ENCODE assay signal across 23 cellular contexts in genomic region chr1:219875860-219876259, GRCh38. TPM values are rescaled to one million over a fixed set of nuclear protein-coding genes. Genes with fewer than 3 reads are reported as not detected.
DNase-seq lines count a peak whose midpoint lies in the region; ATAC-seq, FAIRE-seq and TF ChIP-seq lines count a peak whose summit lies in the region.
"Had no signal": no experiment of that assay in that cellular context is flagged by ENCODE, and none has a peak within 500 bp of the region (broad histone marks: within the 10 kb centered on the region; RNA-seq: fewer than 3 reads in every experiment).

No MANE protein-coding gene starts in this region.

- H3K79me2 ChIP-seq in HepG2 (ENCODE audit: insufficient read depth, low read length) = no peaks in the 10 kb centered on the region

- DNase-seq in HepG2 (ENCODE audit: low spot score) = no peak
- DNase-seq in right lobe of liver = no peak
- DNase-seq in left colon = peak; percentile 39 to 43
- DNase-seq in transverse colon = peak; percentile 23
- no peak for DNase-seq in RWPE1 (ENCODE audit: low spot score)
- DNase-seq in mesothelial cell of epicardium (ENCODE audit: low spot score in 2 of 2, unreplicated experiment in 2 of 2) = no peak
- DNase-seq: CD4-positive, CD25-positive, alpha-beta regulatory T cell; CD8-positive, alpha-beta memory T cell; DMS 273 treated with DMSO at 0.1 percent for 48 hours; DMS79; EL; GDM1; H9 had no signal

- H3K4me3 ChIP-seq in HepG2 (replicated peaks in 1 of 3; ENCODE audit: insufficient read depth in 1 of 3, low read depth in 2 of 3, low read length in 3 of 3) = no peak overlapping the region
- H3K4me3 ChIP-seq in right lobe of liver = no peak overlapping the region
- H3K4me3 ChIP-seq in transverse colon = no peak overlapping the region
- H3K4me3 ChIP-seq: BLaER1, GM23338 had no signal

- H3K36me3 ChIP-seq in HepG2 (replicated peaks in 1 of 2; ENCODE audit: control insufficient read depth in 1 of 2, insufficient read depth in 2 of 2, low read length in 2 of 2) = no peaks in the 10 kb centered on the region
- H3K36me3 ChIP-seq in right lobe of liver = no peaks in the 10 kb centered on the region
- no peaks in the 10 kb centered on the region for H3K36me3 ChIP-seq in transverse colon
- H3K36me3 ChIP-seq: BLaER1 had no signal

- H3K4me2 ChIP-seq in HepG2 (ENCODE audit: low read depth, low read length) = no peak overlapping the region
- H3K4me2 ChIP-seq: BLaER1, GM23338 had no signal

- TF ChIP-seq POLR2A in HepG2 (IDR thresholded peaks at IDR 0.05; ENCODE audit: insufficient read depth in 1 of 2, low read depth in 2 of 2, low read length in 2 of 2) = no peak
- TF ChIP-seq POLR2A in right lobe of liver (IDR thresholded peaks at IDR 0.05) = no peak
- no peak for TF ChIP-seq POLR2A in transverse colon (IDR thresholded peaks at IDR 0.05)

- H3K27me3 ChIP-seq in HepG2 (ENCODE audit: control insufficient read depth in 1 of 2, insufficient read depth in 2 of 2, low read length in 2 of 2) (no peaks in the 10 kb centered on the region; a peak in 1 of 5 replicates), right lobe of liver (no peaks in the 10 kb centered on the region), transverse colon (peaks cover 82% of the 10 kb centered on the region)
- H3K27me3 ChIP-seq: BLaER1 had no signal

- H3K27ac Mint-ChIP-seq in mesothelial cell of epicardium = no peak overlapping the region
- H3K27ac Mint-ChIP-seq: B cell; CD4-positive, CD25-positive, alpha-beta regulatory T cell; CD8-positive, alpha-beta memory T cell; GM23338; H9 had no signal

- TF ChIP-seq RAD21 in HepG2 (CRISPR knock-in tag; IDR thresholded peaks at IDR 0.05) = no peak

- TF ChIP-seq EP300 in HepG2 (IDR thresholded peaks at IDR 0.05; ENCODE audit: low read depth in 2 of 2, low read length in 2 of 2) (no peak), HepG2 (CRISPR knock-in tag; IDR thresholded peaks at IDR 0.05; ENCODE audit: borderline replicate concordance) (no peak), transverse colon (IDR thresholded peaks at IDR 0.05; ENCODE audit: low read depth) (no peak)

- BruUV-seq in HepG2 (replicated peaks; lab: Mats Ljungman, UMichigan) = no TSS peak

- 27% methylated on average over 3 of the region's 3 CpGs for WGBS in HepG2 (ENCODE audit: low lambda C conversion rate)
- WGBS in right lobe of liver (ENCODE audit: insufficient coverage, low coverage, low lambda C conversion rate, missing lambda C conversion rate) = 44% methylated on average over 3 of the region's 3 CpGs
- WGBS in transverse colon (ENCODE audit: low coverage in 1 of 2), 2 donors = 39 to 50% methylated on average over 2 to 3 of the region's 3 CpGs

- intact Hi-C loops in HepG2 (cut with micrococcal nuclease; ENCODE audit: unreplicated experiment) (loop anchor here (5.0 kb wide), 1 partner anchor 116 kb away; no protein-coding TSS in a partner anchor), right lobe of liver (cut with DNase I) (no loop called here), left colon (cut with DNase I, micrococcal nuclease) (no loop called here), transverse colon (cut with DNase I; ENCODE audit: low total_unique reads) (no loop called here)

- in situ Hi-C loops in HepG2 (cut with HindIII; ENCODE audit: extremely low pct_ligation_motif_present, low pct_unique_long_range_greater_than_20kb) (no loop called here), transverse colon (cut with MboI; ENCODE audit: low pct_ligation_motif_present in 1 of 4, low pct_unique_long_range_greater_than_20kb in 1 of 4, low sequenced_read_pairs in 3 of 4) (no loop called here)

- H3K9me3 ChIP-seq in HepG2 (ENCODE audit: low read length) (no peaks in the 10 kb centered on the region), right lobe of liver (no peaks in the 10 kb centered on the region), transverse colon (no peaks in the 10 kb centered on the region)
- H3K9me3 ChIP-seq: BLaER1 had no signal

- H3K9me3 Mint-ChIP-seq in mesothelial cell of epicardium = no peaks in the 10 kb centered on the region
- H3K9me3 Mint-ChIP-seq: CD4-positive, CD25-positive, alpha-beta regulatory T cell; CD8-positive, alpha-beta memory T cell; GM23338; H9 had no signal

- H3K4me1 Mint-ChIP-seq in mesothelial cell of epicardium = peaks cover under 1% of the 10 kb centered on the region
- H3K4me1 Mint-ChIP-seq: B cell; CD4-positive, CD25-positive, alpha-beta regulatory T cell; CD8-positive, alpha-beta memory T cell had no signal

- no peak for FAIRE-seq in HepG2 (lab: Jason Lieb, UNC)
- FAIRE-seq: A204.1, GM12891, GM18507 had no signal

- H3K4me3 Mint-ChIP-seq in mesothelial cell of epicardium = no peak overlapping the region
- H3K4me3 Mint-ChIP-seq: B cell; CD4-positive, CD25-positive, alpha-beta regulatory T cell; CD8-positive, alpha-beta memory T cell; GM23338; H9 had no signal

- no peak overlapping the region for H3K9ac ChIP-seq in HepG2 (ENCODE audit: insufficient read depth, low read depth, low read length)
- H3K9ac ChIP-seq: BLaER1 had no signal

- H2AFZ ChIP-seq in HepG2 (ENCODE audit: low read length) = peak overlapping the region; percentile 19
- H2AFZ ChIP-seq: GM23338 had no signal

- H4K20me1 ChIP-seq in HepG2 (ENCODE audit: insufficient read depth, low read length) = no peaks in the 10 kb centered on the region
- H4K20me1 ChIP-seq: BLaER1 had no signal

- CTCF ChIA-PET in HepG2 (lab: Yijun Ruan, JAX; ENCODE audit: low intra/inter-chr PET ratio, low total read pairs) = no interaction called here
- CTCF ChIA-PET in RWPE1 (lab: Yijun Ruan, JAX) = no interaction called here

- H3K4me1 ChIP-seq in HepG2 (ENCODE audit: insufficient read depth, low read length) (peaks cover 18% of the 10 kb centered on the region), right lobe of liver (peaks cover 0 to 20% (median 4%) of the 10 kb centered on the region in 4 donors), transverse colon (no peaks in the 10 kb centered on the region)
- H3K4me1 ChIP-seq: BLaER1 had no signal

- H3K27ac ChIP-seq in HepG2 (ENCODE audit: extremely low read length, insufficient read depth, low read length) = no peak overlapping the region
- H3K27ac ChIP-seq in right lobe of liver = no peak overlapping the region
- no peak overlapping the region for H3K27ac ChIP-seq in transverse colon
- no peak overlapping the region for H3K27ac ChIP-seq in RWPE1
- H3K27ac ChIP-seq: 22Rv1, BLaER1, C4-2B had no signal

- no peak for ATAC-seq in HepG2
- no peak for ATAC-seq in right lobe of liver
- peak; percentile 98 for ATAC-seq in left colon
- ATAC-seq: GM23338 had no signal

- POLR2A ChIA-PET in HepG2 (lab: Yijun Ruan, JAX) = no interaction called here
- POLR2A ChIA-PET in RWPE1 (lab: Yijun Ruan, JAX; ENCODE audit: low non-redundant PET) = no interaction called here

- TF ChIP-seq CTCF in HepG2 (CRISPR knock-in tag; IDR thresholded peaks at IDR 0.05) (no peak), right lobe of liver (IDR thresholded peaks at IDR 0.05) (no peak), transverse colon (IDR thresholded peaks at IDR 0.05) (no peak), RWPE1 (conservative IDR thresholded peaks at IDR 0.05; ENCODE audit: low read depth) (no peak), mesothelial cell of epicardium (IDR thresholded peaks at IDR 0.05; ENCODE audit: unreplicated experiment) (no peak)

- no peaks in the 10 kb centered on the region for H3K36me3 Mint-ChIP-seq in mesothelial cell of epicardium
- H3K36me3 Mint-ChIP-seq: CD4-positive, CD25-positive, alpha-beta regulatory T cell; CD8-positive, alpha-beta memory T cell had no signal

- peaks cover 20% of the 10 kb centered on the region for H3K27me3 Mint-ChIP-seq in mesothelial cell of epicardium (ENCODE audit: low read depth)
- H3K27me3 Mint-ChIP-seq: CD4-positive, CD25-positive, alpha-beta regulatory T cell had no signal

TF ChIP-seq in HepG2, 621 proteins besides CTCF, POLR2A, EP300 and RAD21 (continues in another document):
- no peak for TF ChIP-seq MIER3 (CRISPR knock-in tag; IDR thresholded peaks at IDR 0.05; ENCODE audit: borderline replicate concordance)
- TF ChIP-seq, protein P1, sequence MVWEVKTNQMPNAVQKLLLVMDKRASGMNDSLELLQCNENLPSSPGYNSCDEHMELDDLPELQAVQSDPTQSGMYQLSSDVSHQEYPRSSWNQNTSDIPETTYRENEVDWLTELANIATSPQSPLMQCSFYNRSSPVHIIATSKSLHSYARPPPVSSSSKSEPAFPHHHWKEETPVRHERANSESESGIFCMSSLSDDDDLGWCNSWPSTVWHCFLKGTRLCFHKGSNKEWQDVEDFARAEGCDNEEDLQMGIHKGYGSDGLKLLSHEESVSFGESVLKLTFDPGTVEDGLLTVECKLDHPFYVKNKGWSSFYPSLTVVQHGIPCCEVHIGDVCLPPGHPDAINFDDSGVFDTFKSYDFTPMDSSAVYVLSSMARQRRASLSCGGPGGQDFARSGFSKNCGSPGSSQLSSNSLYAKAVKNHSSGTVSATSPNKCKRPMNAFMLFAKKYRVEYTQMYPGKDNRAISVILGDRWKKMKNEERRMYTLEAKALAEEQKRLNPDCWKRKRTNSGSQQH (CRISPR knock-in tag; IDR thresholded peaks at IDR 0.05; ENCODE audit: low read depth) = no peak

RNA-seq across cellular contexts. Expression of gene SLC30A10, which starts 52.5 kb away (rescaled TPM):
- total RNA-seq in HepG2 (2016; rRNA removed; fragmentation: Illumina TruSeq; extraction: Trizol) (14.7 and 30.2 TPM in 2 replicates), right lobe of liver (10 to 100 TPM; 25.5 to 55.5 (median 36.6) TPM), left colon (10 to 100 TPM; 11.3 to 57.5 TPM), transverse colon (10 to 100 TPM in 3 of 4 donors, not detected in 1; 19.2 to 79.3 (median 22.1) TPM), mesothelial cell of epicardium (0.90 to 1.6 TPM (median 1.1 TPM) in 3 replicates)
- 3.8 and 4.0 TPM in 2 replicates for total RNA-seq in HepG2 (2016; cell fraction: cytosol; rRNA removed; fragmentation: Illumina TruSeq; extraction: Trizol; ENCODE audit: low read depth)
- 13.7 and 28.0 TPM in 2 replicates for total RNA-seq in HepG2 (2016; cell fraction: insoluble cytoplasmic fraction; rRNA removed; fragmentation: Illumina TruSeq; extraction: Trizol)
- total RNA-seq in HepG2 (2016; cell fraction: membrane; rRNA removed; fragmentation: Illumina TruSeq; extraction: Trizol) = 7.4 and 8.2 TPM in 2 replicates
- 32.1 and 39.5 TPM in 2 replicates for total RNA-seq in HepG2 (2016; cell fraction: nucleus; rRNA removed; fragmentation: Illumina TruSeq; extraction: Trizol)
- polyA plus RNA-seq in HepG2 (2011; rRNA removed) = 20.9 and 27.0 TPM in 2 replicates
- 12.2 and 16.2 TPM in 2 replicates for polyA plus RNA-seq in HepG2 (2011; cell fraction: cytosol; rRNA removed)
- polyA plus RNA-seq in HepG2 (2011; cell fraction: nucleus; rRNA removed) = 39.6 and 51.3 TPM in 2 replicates
- 16.5 and 28.2 TPM in 2 replicates for polyA plus RNA-seq in HepG2 (2012)
- 1.8 TPM in 2 replicates for polyA plus RNA-seq in HepG2 (2016; cell fraction: cytosol; fragmentation: Illumina TruSeq; extraction: Trizol; ENCODE audit: low read depth)
- 10.8 and 12.9 TPM in 2 replicates for polyA plus RNA-seq in HepG2 (2016; cell fraction: insoluble cytoplasmic fraction; fragmentation: Illumina TruSeq; extraction: Trizol; ENCODE audit: low read depth)
- polyA plus RNA-seq in HepG2 (2016; cell fraction: membrane; fragmentation: Illumina TruSeq; extraction: Trizol; ENCODE audit: low read depth) = 4.1 and 4.5 TPM in 2 replicates
- 70.7 and 74.5 TPM in 2 replicates for polyA plus RNA-seq in HepG2 (2016; cell fraction: nucleus; fragmentation: Illumina TruSeq; extraction: Trizol; ENCODE audit: insufficient read depth, low read depth)
- polyA minus RNA-seq in HepG2 (2011; rRNA and poly(A)+ RNA removed; ENCODE audit: low replicate concordance) = 24.0 TPM in 1 of 2 replicates, not detected in the other
- polyA minus RNA-seq in HepG2 (2011; cell fraction: cytosol; rRNA and poly(A)+ RNA removed) = 13.0 and 14.8 TPM in 2 replicates
- 18.3 and 33.6 TPM in 2 replicates for polyA minus RNA-seq in HepG2 (2011; cell fraction: nucleus; rRNA and poly(A)+ RNA removed)
- total RNA-seq: B cell; CD4-positive, CD25-positive, alpha-beta regulatory T cell; CD8-positive, alpha-beta memory T cell; H4 had no signal
- polyA plus RNA-seq: AG04450; CD4-positive, CD25-positive, alpha-beta regulatory T cell; CD8-positive, alpha-beta memory T cell had no signal

Comparison
In these comparisons a context has a peak if more than half of its experiments do, and no peak if none do; other contexts are left out.
1. DNase-seq: peak in left colon (2 of 2) and transverse colon (single experiment); none in HepG2 (single experiment), right lobe of liver (0 of 3), RWPE1 (single experiment) and mesothelial cell of epicardium (0 of 2).